Comparison of ENCODE assay signal across 8 cellular contexts in genomic region chr10:124744688-124745055, GRCh38. TPM values are rescaled to one million over a fixed set of nuclear protein-coding genes. Genes with fewer than 3 reads are reported as not detected.
DNase-seq lines count a peak whose midpoint lies in the region; ATAC-seq, FAIRE-seq and TF ChIP-seq lines count a peak whose summit lies in the region.

No MANE protein-coding gene starts in this region.

- H3K27ac ChIP-seq in GM23338 (ENCODE audit: low read depth) (no peak overlapping the region), PC-9 (peak overlapping the region; percentile 68)

- H3K36me3 Mint-ChIP-seq in GM23338 (ENCODE audit: low read depth) (no peaks in the 10 kb centered on the region), natural killer cell (no peaks in the 10 kb centered on the region)

- BruUV-seq in PC-9 (replicated peaks; lab: Mats Ljungman, UMichigan): TSS peak; percentile 47

- intact Hi-C loops in PC-9 (cut with micrococcal nuclease; ENCODE audit: unreplicated experiment) (loop anchor here (2.0 to 10.0 kb wide), 6 partner anchors 48 to 1162 kb away; partner anchors contain the start of genes EEF1AKMT2 and OAT), natural killer cell (cut with micrococcal nuclease) (loop anchor here (1.0 kb wide), 3 partner anchors 48 to 214 kb away; no protein-coding TSS in a partner anchor)

- ATAC-seq in GM23338: no peak
- no peak for ATAC-seq in natural killer cell

- CTCF ChIA-PET in PC-9 (lab: Charles Lee): interaction anchor here (0.7 to 0.9 kb wide), 2 partner anchors 39 to 327 kb away, joined by 3 read pairs; no protein-coding TSS in a partner anchor

- H2AFZ ChIP-seq in GM23338: no peak overlapping the region
- H2AFZ ChIP-seq in PC-9: 0 out of 2 replicates have a peak overlapping the region, but pooled peaks have one; percentile 48

- H3K4me1 Mint-ChIP-seq in GM23338 (peaks cover 40% of the 10 kb centered on the region), natural killer cell (peaks cover 42 to 55% of the 10 kb centered on the region in 2 donors)

- H4K20me1 ChIP-seq in GM23338 (replicated peaks; ENCODE audit: insufficient read depth) (peaks cover 2% of the 10 kb centered on the region; the same call in 1 of the 2 replicates), PC-9 (ENCODE audit: insufficient read depth) (peaks cover 5% of the 10 kb centered on the region)

- peaks cover 33% of the 10 kb centered on the region for H3K4me1 ChIP-seq in GM23338 (ENCODE audit: insufficient read depth)
- H3K4me1 ChIP-seq in PC-9 (replicated peaks; ENCODE audit: insufficient read depth): peaks cover 44% of the 10 kb centered on the region

- TF ChIP-seq CTCF in GM23338 (conservative IDR thresholded peaks at IDR 0.05; ENCODE audit: low read depth in 2 of 2): no peak
- no peak for TF ChIP-seq CTCF in PC-9 (conservative IDR thresholded peaks at IDR 0.05)
- no peak for TF ChIP-seq CTCF in natural killer cell (IDR thresholded peaks at IDR 0.05)

- H3K79me2 ChIP-seq in GM23338 (replicated peaks; ENCODE audit: insufficient read depth) (no peaks in the 10 kb centered on the region), PC-9 (ENCODE audit: low read depth) (peaks cover 14% of the 10 kb centered on the region)

- FAIRE-seq in endometrium (lab: Jason Lieb, UNC): peak; percentile 54

- peak overlapping the region; percentile 52 for H3K4me3 ChIP-seq in GM23338
- H3K4me3 ChIP-seq in PC-9: peak overlapping the region; percentile 46

- peak; percentile 59 for DNase-seq in GM23338 (ENCODE audit: low spot score)
- peak in 1 of 2 experiments; percentile 83 for DNase-seq in PC-9
- no peak for DNase-seq in natural killer cell
- DNase-seq in middle frontal gyrus (ENCODE audit: extremely low spot score, low spot score): no peak
- DNase-seq in NCI-H1105 treated with DMSO at 0.1 percent for 48 hours (lab: John Stamatoyannopoulos, UW): no peak
- no peak for DNase-seq in NCI-H1930 (lab: John Stamatoyannopoulos, UW)
- no peak for DNase-seq in 8988T

- H3K4me3 Mint-ChIP-seq in GM23338 (peak overlapping the region; percentile 78), natural killer cell (peak overlapping the region; percentile 82)

- H3K9me3 ChIP-seq in PC-9 (ENCODE audit: insufficient read depth, low read depth): no peaks in the 10 kb centered on the region

- H3F3A ChIP-seq in GM23338 (replicated peaks; ENCODE audit: low read depth) (0 out of 2 replicates have a peak, but pooled peaks cover 3% of the 10 kb centered on the region), PC-9 (ENCODE audit: insufficient read depth, low read depth) (peaks cover 20% of the 10 kb centered on the region)

- H3K27me3 ChIP-seq in GM23338 (ENCODE audit: insufficient read depth) (peaks cover 22% of the 10 kb centered on the region), PC-9 (ENCODE audit: insufficient read depth, low read depth) (no peaks in the 10 kb centered on the region)

- H3K4me2 ChIP-seq in GM23338 (peak overlapping the region; percentile 67), PC-9 (peak overlapping the region; percentile 72)

- H3K27me3 Mint-ChIP-seq in GM23338 (ENCODE audit: insufficient read depth, low read depth, poor library complexity) (peaks cover 28% of the 10 kb centered on the region), natural killer cell (ENCODE audit: low read depth in 2 of 2) (no peaks in the 10 kb centered on the region)

- H3K9me2 ChIP-seq in GM23338 (ENCODE audit: insufficient read depth) (no peaks in the 10 kb centered on the region), PC-9 (ENCODE audit: insufficient read depth) (no peaks in the 10 kb centered on the region)

- H3K9me3 Mint-ChIP-seq in GM23338 (no peaks in the 10 kb centered on the region), natural killer cell (no peaks in the 10 kb centered on the region)

- no peak overlapping the region for H3K27ac Mint-ChIP-seq in GM23338
- H3K27ac Mint-ChIP-seq in natural killer cell: peak overlapping the region; percentile 69 to 77

- H3K36me3 ChIP-seq in GM23338 (ENCODE audit: insufficient read depth) (no peaks in the 10 kb centered on the region), PC-9 (ENCODE audit: low read depth) (no peaks in the 10 kb centered on the region)

- POLR2A ChIA-PET in PC-9 (lab: Charles Lee; ENCODE audit: unreplicated experiment): no interaction called here

TF ChIP-seq in GM23338, 12 proteins besides CTCF, POLR2A, EP300 and RAD21 (continues in another document):
- TF ChIP-seq EZH2 (IDR thresholded peaks at IDR 0.05; ENCODE audit: low read depth, unreplicated experiment) (no peak), ZNF114 (CRISPR knock-in tag; IDR thresholded peaks at IDR 0.05) (no peak), CREB1 (CRISPR knock-in tag; IDR thresholded peaks at IDR 0.05; ENCODE audit: low read depth) (no peak), ETS1 (IDR thresholded peaks at IDR 0.05) (no peak), REST (IDR thresholded peaks at IDR 0.05; ENCODE audit: unreplicated experiment) (no peak), JUNB (IDR thresholded peaks at IDR 0.05; ENCODE audit: unreplicated experiment) (no peak)

RNA-seq across cellular contexts. Expression of gene FAM53B, which starts 0.5 kb away (rescaled TPM):
- total RNA-seq in GM23338 (2014; rRNA removed; shearing (Covaris generic)): 14.5 and 20.3 TPM in 2 replicates
- polyA plus RNA-seq in GM23338 (2016; fragmentation: Nextera tagmentation; extraction: Ambion mirVana): 3.0 and 3.5 TPM in 2 replicates
- total RNA-seq in PC-9 (2021): 9.0 and 9.8 TPM in 2 replicates
- 100 to 1,000 TPM in 2 of 3 donors, 10 to 100 TPM in 1; 77.4 to 172 (median 121) TPM for total RNA-seq in natural killer cell

RNA-seq across cellular contexts. Expression of gene EEF1AKMT2, which starts 47.0 kb away (rescaled TPM):
- total RNA-seq in GM23338 (2014; rRNA removed; shearing (Covaris generic)): 29.7 and 38.0 TPM in 2 replicates
- 29.4 and 35.0 TPM in 2 replicates for polyA plus RNA-seq in GM23338 (2016; fragmentation: Nextera tagmentation; extraction: Ambion mirVana)
- total RNA-seq in PC-9 (2021) (16.4 and 18.4 TPM in 2 replicates), natural killer cell (10 to 100 TPM; 12.5 to 20.6 (median 20.1) TPM)

RNA-seq across cellular contexts. Expression of gene ABRAXAS2, which starts 56.9 kb away (rescaled TPM):
- 15.5 and 15.6 TPM in 2 replicates for total RNA-seq in GM23338 (2014; rRNA removed; shearing (Covaris generic))
- 10.9 and 12.1 TPM in 2 replicates for polyA plus RNA-seq in GM23338 (2016; fragmentation: Nextera tagmentation; extraction: Ambion mirVana)
- 6.2 and 7.8 TPM in 2 replicates for total RNA-seq in PC-9 (2021)
- 10 to 100 TPM in 2 of 3 donors, 1 to 10 TPM in 1; 7.5 to 10.9 (median 10.2) TPM for total RNA-seq in natural killer cell
